In genomic region chr10:50497758-50498157, GRCh38 we compare ENCODE assay signal across 7 cellular contexts.
A peak's percentile ranks its signal among the peaks of the same experiment; 100 is the strongest.
DNase-seq lines count a peak whose midpoint lies in the region; ATAC-seq and TF ChIP-seq lines count a peak whose summit lies in the region.

No MANE protein-coding gene starts in this region.

- TF ChIP-seq CTCF in lower lobe of right lung (IDR thresholded peaks at IDR 0.05) (no peak), OCI-LY7 (conservative IDR thresholded peaks at IDR 0.05; ENCODE audit: low read length) (no peak), mucosa of descending colon (IDR thresholded peaks at IDR 0.05) (no peak)

- intact Hi-C loops in lower lobe of right lung (cut with DNase I) (no loop called here), OCI-LY7 (cut with micrococcal nuclease; ENCODE audit: unreplicated experiment) (no loop called here), mucosa of descending colon (cut with DNase I, micrococcal nuclease) (no loop called here)

- no peaks in the 10 kb centered on the region for H3K27me3 ChIP-seq in lower lobe of right lung (ENCODE audit: low read depth)

- peaks cover 30% of the 10 kb centered on the region for H3K4me1 Mint-ChIP-seq in activated CD4-positive, alpha-beta memory T cell treated with anti-CD3 and anti-CD28 coated beads, Interleukin-2, amount 10 ng/mL, durations not matched to agents 7 days and 5 days

- H3K9me3 ChIP-seq in lower lobe of right lung (no peaks in the 10 kb centered on the region), OCI-LY7 (ENCODE audit: low read length) (no peaks in the 10 kb centered on the region), mucosa of descending colon (no peaks in the 10 kb centered on the region)

- CTCF ChIA-PET in activated CD4-positive, alpha-beta memory T cell treated with anti-CD3 and anti-CD28 coated beads, Interleukin-2, amount 10 ng/mL, durations not matched to agents 7 days and 5 days (lab: Charles Lee): no interaction called here
- CTCF ChIA-PET in OCI-LY7 (lab: Charles Lee; ENCODE audit: unreplicated experiment): no interaction called here

- peak overlapping the region; percentile 22 for H3K27ac Mint-ChIP-seq in activated CD4-positive, alpha-beta memory T cell treated with anti-CD3 and anti-CD28 coated beads, Interleukin-2, amount 10 ng/mL, durations not matched to agents 7 days and 5 days

- peaks cover 18% of the 10 kb centered on the region for H3K36me3 Mint-ChIP-seq in activated CD4-positive, alpha-beta memory T cell treated with anti-CD3 and anti-CD28 coated beads, Interleukin-2, amount 10 ng/mL, durations not matched to agents 7 days and 5 days (ENCODE audit: low read depth)

- H3K27ac ChIP-seq in lower lobe of right lung (no peak overlapping the region), OCI-LY7 (ENCODE audit: low read depth, low read length, poor library complexity, severe bottlenecking) (no peak overlapping the region)

- DNase-seq in activated CD4-positive, alpha-beta memory T cell treated with anti-CD3 and anti-CD28 coated beads, Interleukin-2, amount 10 ng/mL, durations not matched to agents 7 days and 5 days: no peak
- no peak for DNase-seq in lower lobe of right lung
- no peak for DNase-seq in putamen (ENCODE audit: low spot score)
- DNase-seq in OCI-LY7 (ENCODE audit: low spot score): no peak
- no peak for DNase-seq in mucosa of descending colon

- no peaks in the 10 kb centered on the region for H3K79me2 ChIP-seq in OCI-LY7 (ENCODE audit: insufficient read depth, low read depth, low read length)

- peaks cover 6% of the 10 kb centered on the region for H3K9me3 Mint-ChIP-seq in activated CD4-positive, alpha-beta memory T cell treated with anti-CD3 and anti-CD28 coated beads, Interleukin-2, amount 10 ng/mL, durations not matched to agents 7 days and 5 days

- BruUV-seq in OCI-LY7 (replicated peaks; lab: Mats Ljungman, UMichigan): no TSS peak

- H3K36me3 ChIP-seq in lower lobe of right lung (no peaks in the 10 kb centered on the region), OCI-LY7 (ENCODE audit: insufficient read depth, low read length) (no peaks in the 10 kb centered on the region), mucosa of descending colon (ENCODE audit: low read depth) (no peaks in the 10 kb centered on the region)

- peak; percentile 90 for ATAC-seq in GM18909 (IDR thresholded peaks at IDR 0.05; ENCODE audit: poor library complexity, unreplicated experiment)
- peak; percentile 97 for ATAC-seq in HG02852 (IDR thresholded peaks at IDR 0.05; ENCODE audit: unreplicated experiment)
- ATAC-seq in lower lobe of right lung: peak; percentile 19 to 45
- no peak for ATAC-seq in mucosa of descending colon

- H4K20me1 ChIP-seq in OCI-LY7 (ENCODE audit: insufficient read depth, low read length): no peaks in the 10 kb centered on the region

- H3K27me3 Mint-ChIP-seq in activated CD4-positive, alpha-beta memory T cell treated with anti-CD3 and anti-CD28 coated beads, Interleukin-2, amount 10 ng/mL, durations not matched to agents 7 days and 5 days: no peaks in the 10 kb centered on the region

- H3K4me3 ChIP-seq in lower lobe of right lung: no peak overlapping the region
- H3K4me3 ChIP-seq in OCI-LY7 (ENCODE audit: low read depth, low read length, poor library complexity, severe bottlenecking): no peak overlapping the region
- H3K4me3 ChIP-seq in mucosa of descending colon: no peak overlapping the region

- POLR2A ChIA-PET in activated CD4-positive, alpha-beta memory T cell treated with anti-CD3 and anti-CD28 coated beads, Interleukin-2, amount 10 ng/mL, durations not matched to agents 7 days and 5 days (lab: Charles Lee): interaction anchor here (1.2 to 1.8 kb wide), 3 partner anchors 11 to 80 kb away, joined by 4 to 5 read pairs (median 4); no protein-coding TSS in a partner anchor
- POLR2A ChIA-PET in OCI-LY7 (lab: Charles Lee): interaction anchor here (0.9 to 1.1 kb wide), 2 partner anchors 14 to 20 kb away, joined by 3 to 4 read pairs; no protein-coding TSS in a partner anchor

- H3K4me2 ChIP-seq in OCI-LY7 (ENCODE audit: low read length): no peak overlapping the region

- no peak overlapping the region for H3K4me3 Mint-ChIP-seq in activated CD4-positive, alpha-beta memory T cell treated with anti-CD3 and anti-CD28 coated beads, Interleukin-2, amount 10 ng/mL, durations not matched to agents 7 days and 5 days

- no peaks in the 10 kb centered on the region for H3K9me2 ChIP-seq in OCI-LY7 (ENCODE audit: insufficient read depth, low read length)

- no peak overlapping the region for H2AFZ ChIP-seq in OCI-LY7 (ENCODE audit: low read length)

- peaks cover 7% of the 10 kb centered on the region for H3K4me1 ChIP-seq in lower lobe of right lung
- no peaks in the 10 kb centered on the region for H3K4me1 ChIP-seq in OCI-LY7 (ENCODE audit: insufficient read depth, low read length, poor library complexity, severe bottlenecking)
- H3K4me1 ChIP-seq in mucosa of descending colon (ENCODE audit: low read depth): no peaks in the 10 kb centered on the region
